Comparison of ENCODE assay signal across 18 cellular contexts in the genomic region with DNA sequence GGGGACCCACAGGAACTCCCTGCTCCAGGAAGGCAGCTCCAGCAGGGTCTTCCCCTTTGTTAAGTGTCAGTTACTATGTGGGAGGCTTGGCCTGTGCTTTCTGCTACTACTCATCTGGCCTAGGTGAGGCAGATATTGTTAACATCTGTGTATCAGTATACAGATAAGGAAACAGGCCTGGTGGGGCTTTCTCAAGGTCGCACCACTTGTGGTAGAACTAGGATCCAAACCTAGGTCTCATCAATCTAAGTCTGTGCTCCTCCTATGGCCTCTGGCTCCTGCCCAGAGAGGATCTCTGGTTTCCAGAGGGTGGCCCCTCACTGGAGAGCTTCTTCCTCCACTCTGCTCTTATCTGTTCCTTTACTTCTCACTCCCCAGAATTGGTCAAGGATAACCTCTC. TPM values are rescaled to one million over a fixed set of nuclear protein-coding genes. Genes with fewer than 3 reads are reported as not detected.
DNase-seq lines count a peak whose midpoint lies in the region; ATAC-seq and TF ChIP-seq lines count a peak whose summit lies in the region.
"Had no signal": no experiment of that assay in that cellular context is flagged by ENCODE, and none has a peak within 500 bp of the region (broad histone marks: within the 10 kb centered on the region; RNA-seq: fewer than 3 reads in every experiment).

No MANE protein-coding gene starts in this region.

- H3K79me2 ChIP-seq in PC-9 (ENCODE audit: low read depth) = peaks cover 24% of the 10 kb centered on the region

- peak overlapping the region; percentile 12; the same call in 1 of the 2 replicates for H3K4me2 ChIP-seq in PC-9

- POLR2A ChIA-PET in MCF 10A (lab: Yijun Ruan, JAX) = no interaction called here
- POLR2A ChIA-PET in PC-9 (lab: Charles Lee; ENCODE audit: unreplicated experiment) = no interaction called here

- peaks cover 17% of the 10 kb centered on the region; the same call in 1 of the 2 replicates for H4K20me1 ChIP-seq in PC-9 (ENCODE audit: insufficient read depth)

- H3K27ac Mint-ChIP-seq in MCF 10A (ENCODE audit: low read depth, unreplicated experiment) (no peak overlapping the region), endothelial cell (ENCODE audit: unreplicated experiment) (peak overlapping the region; percentile 9)
- H3K27ac Mint-ChIP-seq: HFFc6 had no signal

- H3K27ac ChIP-seq in breast epithelium = peak overlapping the region; percentile 48 to 75
- H3K27ac ChIP-seq in PC-9 = no peak overlapping the region
- no peak overlapping the region for H3K27ac ChIP-seq in psoas muscle
- H3K27ac ChIP-seq: HL-60 had no signal

- H3F3A ChIP-seq in PC-9 (ENCODE audit: insufficient read depth, low read depth) = peaks cover 17% of the 10 kb centered on the region

- intact Hi-C loops in breast epithelium (cut with DNase I; ENCODE audit: low total_unique reads) = no loop called here
- intact Hi-C loops in MCF 10A (cut with micrococcal nuclease) = no loop called here
- intact Hi-C loops in PC-9 (cut with micrococcal nuclease; ENCODE audit: unreplicated experiment) = no loop called here
- intact Hi-C loops in psoas muscle (cut with DNase I) = no loop called here

- H3K9me3 ChIP-seq in breast epithelium = no peaks in the 10 kb centered on the region
- no peaks in the 10 kb centered on the region for H3K9me3 ChIP-seq in PC-9 (ENCODE audit: insufficient read depth, low read depth)
- H3K9me3 ChIP-seq in psoas muscle = no peaks in the 10 kb centered on the region

- H3K27me3 ChIP-seq in breast epithelium (no peaks in the 10 kb centered on the region), PC-9 (ENCODE audit: insufficient read depth, low read depth) (no peaks in the 10 kb centered on the region), psoas muscle (ENCODE audit: insufficient read depth in 3 of 3, low read length in 2 of 3) (peaks cover 0 to 18% (median 3%) of the 10 kb centered on the region in 3 donors)

- TF ChIP-seq POLR2A in breast epithelium (IDR thresholded peaks at IDR 0.05) = no peak

- BruUV-seq in MCF 10A (replicated peaks; lab: Mats Ljungman, UMichigan) (no TSS peak), PC-9 (replicated peaks; lab: Mats Ljungman, UMichigan) (no TSS peak)

- peaks cover 0 to 28% of the 10 kb centered on the region in 2 donors for H3K4me1 ChIP-seq in breast epithelium
- H3K4me1 ChIP-seq in PC-9 (replicated peaks; ENCODE audit: insufficient read depth) = peaks cover 50% of the 10 kb centered on the region
- no peaks in the 10 kb centered on the region for H3K4me1 ChIP-seq in psoas muscle

- H3K4me1 Mint-ChIP-seq in MCF 10A (ENCODE audit: insufficient read depth, unreplicated experiment) (peaks cover 5% of the 10 kb centered on the region), endothelial cell (ENCODE audit: unreplicated experiment) (peaks cover 48% of the 10 kb centered on the region)

- no peak for ATAC-seq in psoas muscle

- H3K4me3 ChIP-seq in breast epithelium = no peak overlapping the region
- H3K4me3 ChIP-seq in PC-9 = no peak overlapping the region
- H3K4me3 ChIP-seq in psoas muscle = no peak overlapping the region

- CTCF ChIA-PET in MCF 10A (lab: Yijun Ruan, JAX) (interaction anchor here (0.6 to 19.1 kb wide), 5 partner anchors 8 to 280 kb away, joined by 4 to 1128 read pairs (median 10); no protein-coding TSS in a partner anchor), PC-9 (lab: Charles Lee) (interaction anchor here (0.8 kb wide), 1 partner anchor 280 kb away, joined by 3 read pairs; no protein-coding TSS in a partner anchor)

- H2AFZ ChIP-seq in PC-9 = no peak overlapping the region

- no peaks in the 10 kb centered on the region for H3K27me3 Mint-ChIP-seq in MCF 10A (ENCODE audit: insufficient read depth, unreplicated experiment)
- H3K27me3 Mint-ChIP-seq in endothelial cell (ENCODE audit: unreplicated experiment) = peaks cover 7% of the 10 kb centered on the region

- TF ChIP-seq CTCF in breast epithelium (IDR thresholded peaks at IDR 0.05) (no peak), MCF 10A (IDR thresholded peaks at IDR 0.05; ENCODE audit: unreplicated experiment) (no peak), PC-9 (conservative IDR thresholded peaks at IDR 0.05) (no peak), endothelial cell (IDR thresholded peaks at IDR 0.05; ENCODE audit: unreplicated experiment) (no peak), psoas muscle (IDR thresholded peaks at IDR 0.05) (no peak)

- no peaks in the 10 kb centered on the region for H3K36me3 Mint-ChIP-seq in MCF 10A (ENCODE audit: insufficient read depth, unreplicated experiment)
- peaks cover 10% of the 10 kb centered on the region for H3K36me3 Mint-ChIP-seq in endothelial cell (ENCODE audit: low read depth, unreplicated experiment)

- no peaks in the 10 kb centered on the region for H3K36me3 ChIP-seq in breast epithelium
- no peaks in the 10 kb centered on the region; the same call in 1 of the 2 replicates for H3K36me3 ChIP-seq in PC-9 (ENCODE audit: low read depth)
- H3K36me3 ChIP-seq in psoas muscle (ENCODE audit: insufficient read depth in 1 of 2, low read depth in 1 of 2) = no peaks in the 10 kb centered on the region

- 63 to 92% (median 81%) methylated on average over 1 of the region's 1 CpG for WGBS in psoas muscle, 3 donors

- H3K4me3 Mint-ChIP-seq in MCF 10A (ENCODE audit: unreplicated experiment) (no peak overlapping the region), endothelial cell (ENCODE audit: unreplicated experiment) (no peak overlapping the region)
- H3K4me3 Mint-ChIP-seq: HFFc6 had no signal

- H3K9me3 Mint-ChIP-seq in MCF 10A (ENCODE audit: unreplicated experiment) = no peaks in the 10 kb centered on the region
- no peaks in the 10 kb centered on the region for H3K9me3 Mint-ChIP-seq in endothelial cell (ENCODE audit: unreplicated experiment)
- H3K9me3 Mint-ChIP-seq: CD8-positive, alpha-beta memory T cell; HFFc6 had no signal

- H3K9me2 ChIP-seq in PC-9 (ENCODE audit: insufficient read depth) = no peaks in the 10 kb centered on the region

- DNase-seq in breast epithelium (ENCODE audit: low spot score in 2 of 2) (no peak), MCF 10A (ENCODE audit: unreplicated experiment) (no peak), PC-9 (no peak), endothelial cell (ENCODE audit: low spot score) (no peak), psoas muscle (no peak), SW480 (ENCODE audit: low spot score) (no peak), cerebellum (ENCODE audit: low spot score) (no peak)
- DNase-seq: CD8-positive, alpha-beta memory T cell; DMS53; HFFc6; IMR-90; NCI-H1417 treated with DMSO at 0.1 percent for 48 hours; NCI-H187 treated with DMSO at 0.1 percent for 48 hours; NCI-H2227 treated with DMSO at 0.1 percent for 48 hours; NCI-H82; OCI-M1; SHP77 had no signal

RNA-seq across cellular contexts. Expression of gene KCNC4, which starts 5.5 kb away (rescaled TPM):
- total RNA-seq in breast epithelium = 10 to 100 TPM in 1 of 3 donors, 1 to 10 TPM in 2; 3.8 to 12.6 (median 5.2) TPM
- 1.1 and 1.3 TPM in 2 replicates for total RNA-seq in MCF 10A (2022)
- 8.6 and 9.4 TPM in 2 replicates for total RNA-seq in PC-9 (2021)
- total RNA-seq in endothelial cell (ENCODE audit: unreplicated experiment) = 37.4 TPM
- 10 to 100 TPM in 1 of 4 donors, 1 to 10 TPM in 3; 5.1 to 14.5 (median 5.9) TPM for total RNA-seq in psoas muscle
- polyA plus RNA-seq in psoas muscle = 1 to 10 TPM; 2.4 to 9.2 (median 3.1) TPM
- total RNA-seq in cerebellum = 7.1 TPM

Comparison
In these comparisons a context has a peak if more than half of its experiments do, and no peak if none do; other contexts are left out.
1. H3K27ac ChIP-seq: peak in breast epithelium (2 of 2); none in PC-9 (single experiment) and psoas muscle (single experiment).